In the genomic region with DNA sequence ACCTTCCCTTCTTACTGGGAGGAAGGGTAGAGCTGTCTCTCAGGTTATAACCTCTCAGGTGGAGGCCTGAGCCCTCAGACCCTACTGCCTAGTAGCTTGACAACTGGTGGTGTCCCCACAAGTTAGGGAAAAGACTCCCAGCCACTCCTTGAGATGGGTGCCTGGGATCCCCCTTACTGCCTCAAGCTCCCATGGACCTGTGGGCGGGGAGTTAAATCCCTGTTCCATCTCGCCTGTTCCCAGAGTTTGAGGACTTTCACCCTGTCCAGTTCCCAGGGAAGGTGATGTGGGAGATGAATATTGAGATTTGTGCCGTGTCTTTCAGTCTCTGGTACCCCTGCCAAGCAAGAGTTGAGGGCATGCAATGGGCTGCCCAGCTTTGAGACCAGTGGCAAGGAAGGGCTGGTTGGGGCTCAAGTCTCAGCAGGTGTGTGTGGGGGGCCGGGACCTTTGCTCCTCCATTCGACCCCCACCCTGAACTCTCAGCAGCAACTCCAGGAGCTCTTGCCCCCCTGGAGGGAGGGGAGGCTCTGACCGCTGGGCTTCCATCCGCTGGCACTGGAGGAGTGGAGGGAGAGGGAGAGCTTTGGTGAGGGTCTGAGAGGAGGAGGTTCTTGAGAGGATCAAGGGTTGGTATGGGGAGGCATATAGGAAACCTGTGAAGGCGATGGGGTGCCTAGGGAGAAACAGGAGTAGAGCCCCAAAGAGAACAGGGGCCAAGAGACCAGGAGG, we compare ENCODE assay signal across 2 cellular contexts.
TF ChIP-seq lines count a peak whose summit lies in the region.

No MANE protein-coding gene starts in this region.

TF ChIP-seq in IMR-90, 13 proteins besides CTCF, POLR2A, EP300 and RAD21:
- no peak for TF ChIP-seq NFE2L2 (IDR thresholded peaks at IDR 0.05; ENCODE audit: low read depth, low read length)
- TF ChIP-seq BHLHE40 (IDR thresholded peaks at IDR 0.05; ENCODE audit: low read depth, low read length), result no peak
- TF ChIP-seq RCOR1 (IDR thresholded peaks at IDR 0.05; ENCODE audit: insufficient replicate concordance, low read length), result no peak
- no peak for TF ChIP-seq CEBPB (IDR thresholded peaks at IDR 0.05; ENCODE audit: low read depth, low read length)
- TF ChIP-seq MAFK (IDR thresholded peaks at IDR 0.05; ENCODE audit: low read depth, low read length), result no peak
- TF ChIP-seq, protein P1, sequence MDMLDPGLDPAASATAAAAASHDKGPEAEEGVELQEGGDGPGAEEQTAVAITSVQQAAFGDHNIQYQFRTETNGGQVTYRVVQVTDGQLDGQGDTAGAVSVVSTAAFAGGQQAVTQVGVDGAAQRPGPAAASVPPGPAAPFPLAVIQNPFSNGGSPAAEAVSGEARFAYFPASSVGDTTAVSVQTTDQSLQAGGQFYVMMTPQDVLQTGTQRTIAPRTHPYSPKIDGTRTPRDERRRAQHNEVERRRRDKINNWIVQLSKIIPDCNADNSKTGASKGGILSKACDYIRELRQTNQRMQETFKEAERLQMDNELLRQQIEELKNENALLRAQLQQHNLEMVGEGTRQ (IDR thresholded peaks at IDR 0.05; ENCODE audit: low read depth, low read length), result no peak
- TF ChIP-seq MAZ (IDR thresholded peaks at IDR 0.05; ENCODE audit: borderline replicate concordance, low read depth, low read length), result no peak
- no peak for TF ChIP-seq RFX5 (IDR thresholded peaks at IDR 0.05; ENCODE audit: low read depth, low read length)
- no peak for TF ChIP-seq SMC3 (IDR thresholded peaks at IDR 0.05; ENCODE audit: low read depth, low read length)
- no peak for TF ChIP-seq FOS (IDR thresholded peaks at IDR 0.05; ENCODE audit: low read depth, low read length)
- TF ChIP-seq, protein P2, sequence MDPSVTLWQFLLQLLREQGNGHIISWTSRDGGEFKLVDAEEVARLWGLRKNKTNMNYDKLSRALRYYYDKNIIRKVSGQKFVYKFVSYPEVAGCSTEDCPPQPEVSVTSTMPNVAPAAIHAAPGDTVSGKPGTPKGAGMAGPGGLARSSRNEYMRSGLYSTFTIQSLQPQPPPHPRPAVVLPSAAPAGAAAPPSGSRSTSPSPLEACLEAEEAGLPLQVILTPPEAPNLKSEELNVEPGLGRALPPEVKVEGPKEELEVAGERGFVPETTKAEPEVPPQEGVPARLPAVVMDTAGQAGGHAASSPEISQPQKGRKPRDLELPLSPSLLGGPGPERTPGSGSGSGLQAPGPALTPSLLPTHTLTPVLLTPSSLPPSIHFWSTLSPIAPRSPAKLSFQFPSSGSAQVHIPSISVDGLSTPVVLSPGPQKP (IDR thresholded peaks at IDR 0.05; ENCODE audit: borderline replicate concordance, low read depth, low read length), result no peak
TF ChIP-seq in IMR-90: peak in this region for 0.

TF ChIP-seq in GM12891, 5 proteins besides CTCF, POLR2A, EP300 and RAD21:
- TF ChIP-seq TAF1 (IDR thresholded peaks at IDR 0.05; ENCODE audit: low read depth, low read length) (no peak), SPI1 (IDR thresholded peaks at IDR 0.05; ENCODE audit: low read depth, low read length) (no peak), PAX5 (IDR thresholded peaks at IDR 0.05; ENCODE audit: insufficient read depth, low read length, severe bottlenecking) (no peak), POU2F2 (IDR thresholded peaks at IDR 0.05; ENCODE audit: low read depth, low read length) (no peak)
